In the genomic region with DNA sequence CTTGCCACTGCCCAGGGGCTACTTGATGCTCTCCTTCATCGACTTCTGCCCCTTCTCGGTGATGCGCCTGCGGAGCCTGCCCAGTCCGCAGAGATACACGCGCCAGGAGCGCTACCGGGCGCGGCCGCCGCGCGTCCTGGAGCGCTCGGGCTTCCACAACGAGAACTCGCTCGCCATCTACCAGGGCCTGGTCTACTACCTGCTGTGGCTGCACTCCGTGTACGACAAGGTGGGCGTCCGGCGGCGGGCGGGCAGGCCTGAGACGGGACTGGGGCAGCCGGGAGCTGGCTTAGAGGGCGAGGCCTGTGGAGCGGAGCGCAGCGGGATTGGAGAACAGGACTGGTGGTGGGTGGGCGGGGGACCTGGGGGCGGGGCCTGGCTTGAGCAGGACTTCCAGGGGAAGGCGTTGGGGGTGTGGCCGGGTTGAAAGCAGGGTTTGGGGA, we compare ENCODE assay signal across 2 cellular contexts.
A peak's percentile ranks its signal among the peaks of the same experiment; 100 is the strongest.
TF ChIP-seq lines count a peak whose summit lies in the region.

No MANE protein-coding gene starts in this region.

TF ChIP-seq in HEK293, 187 proteins besides CTCF, POLR2A, EP300 and RAD21 (continues in another document):
- no peak for TF ChIP-seq ZNF146 (tag by site-specific recombination; IDR thresholded peaks at IDR 0.05)
- TF ChIP-seq ZNF214 (tag by site-specific recombination; IDR thresholded peaks at IDR 0.05; ENCODE audit: borderline replicate concordance): no peak
- TF ChIP-seq ZNF549 (tag by site-specific recombination; IDR thresholded peaks at IDR 0.05): no peak
- TF ChIP-seq ZNF830 (tag by site-specific recombination; IDR thresholded peaks at IDR 0.05; ENCODE audit: low read depth): no peak
- TF ChIP-seq ZNF174 (tag by site-specific recombination; IDR thresholded peaks at IDR 0.05): no peak
- TF ChIP-seq SP3 (tag by site-specific recombination; IDR thresholded peaks at IDR 0.05): no peak
- TF ChIP-seq, protein P1, sequence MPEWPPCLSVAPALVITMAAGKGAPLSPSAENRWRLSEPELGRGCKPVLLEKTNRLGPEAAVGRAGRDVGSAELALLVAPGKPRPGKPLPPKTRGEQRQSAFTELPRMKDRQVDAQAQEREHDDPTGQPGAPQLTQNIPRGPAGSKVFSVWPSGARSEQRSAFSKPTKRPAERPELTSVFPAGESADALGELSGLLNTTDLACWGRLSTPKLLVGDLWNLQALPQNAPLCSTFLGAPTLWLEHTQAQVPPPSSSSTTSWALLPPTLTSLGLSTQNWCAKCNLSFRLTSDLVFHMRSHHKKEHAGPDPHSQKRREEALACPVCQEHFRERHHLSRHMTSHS (tag by site-specific recombination; IDR thresholded peaks at IDR 0.05): no peak
- TF ChIP-seq ZNF623 (tag by site-specific recombination; IDR thresholded peaks at IDR 0.05): no peak
- TF ChIP-seq GLI4 (tag by site-specific recombination; IDR thresholded peaks at IDR 0.05): no peak
- no peak for TF ChIP-seq HOXD13 (CRISPR knock-in tag; IDR thresholded peaks at IDR 0.05; ENCODE audit: borderline replicate concordance)
- no peak for TF ChIP-seq ZNF521 (tag by site-specific recombination; IDR thresholded peaks at IDR 0.05)
- TF ChIP-seq, protein P2, sequence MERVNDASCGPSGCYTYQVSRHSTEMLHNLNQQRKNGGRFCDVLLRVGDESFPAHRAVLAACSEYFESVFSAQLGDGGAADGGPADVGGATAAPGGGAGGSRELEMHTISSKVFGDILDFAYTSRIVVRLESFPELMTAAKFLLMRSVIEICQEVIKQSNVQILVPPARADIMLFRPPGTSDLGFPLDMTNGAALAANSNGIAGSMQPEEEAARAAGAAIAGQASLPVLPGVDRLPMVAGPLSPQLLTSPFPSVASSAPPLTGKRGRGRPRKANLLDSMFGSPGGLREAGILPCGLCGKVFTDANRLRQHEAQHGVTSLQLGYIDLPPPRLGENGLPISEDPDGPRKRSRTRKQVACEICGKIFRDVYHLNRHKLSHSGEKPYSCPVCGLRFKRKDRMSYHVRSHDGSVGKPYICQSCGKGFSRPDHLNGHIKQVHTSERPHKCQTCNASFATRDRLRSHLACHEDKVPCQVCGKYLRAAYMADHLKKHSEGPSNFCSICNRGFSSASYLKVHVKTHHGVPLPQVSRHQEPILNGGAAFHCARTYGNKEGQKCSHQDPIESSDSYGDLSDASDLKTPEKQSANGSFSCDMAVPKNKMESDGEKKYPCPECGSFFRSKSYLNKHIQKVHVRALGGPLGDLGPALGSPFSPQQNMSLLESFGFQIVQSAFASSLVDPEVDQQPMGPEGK (tag by site-specific recombination; IDR thresholded peaks at IDR 0.05): no peak
- TF ChIP-seq, protein P3, sequence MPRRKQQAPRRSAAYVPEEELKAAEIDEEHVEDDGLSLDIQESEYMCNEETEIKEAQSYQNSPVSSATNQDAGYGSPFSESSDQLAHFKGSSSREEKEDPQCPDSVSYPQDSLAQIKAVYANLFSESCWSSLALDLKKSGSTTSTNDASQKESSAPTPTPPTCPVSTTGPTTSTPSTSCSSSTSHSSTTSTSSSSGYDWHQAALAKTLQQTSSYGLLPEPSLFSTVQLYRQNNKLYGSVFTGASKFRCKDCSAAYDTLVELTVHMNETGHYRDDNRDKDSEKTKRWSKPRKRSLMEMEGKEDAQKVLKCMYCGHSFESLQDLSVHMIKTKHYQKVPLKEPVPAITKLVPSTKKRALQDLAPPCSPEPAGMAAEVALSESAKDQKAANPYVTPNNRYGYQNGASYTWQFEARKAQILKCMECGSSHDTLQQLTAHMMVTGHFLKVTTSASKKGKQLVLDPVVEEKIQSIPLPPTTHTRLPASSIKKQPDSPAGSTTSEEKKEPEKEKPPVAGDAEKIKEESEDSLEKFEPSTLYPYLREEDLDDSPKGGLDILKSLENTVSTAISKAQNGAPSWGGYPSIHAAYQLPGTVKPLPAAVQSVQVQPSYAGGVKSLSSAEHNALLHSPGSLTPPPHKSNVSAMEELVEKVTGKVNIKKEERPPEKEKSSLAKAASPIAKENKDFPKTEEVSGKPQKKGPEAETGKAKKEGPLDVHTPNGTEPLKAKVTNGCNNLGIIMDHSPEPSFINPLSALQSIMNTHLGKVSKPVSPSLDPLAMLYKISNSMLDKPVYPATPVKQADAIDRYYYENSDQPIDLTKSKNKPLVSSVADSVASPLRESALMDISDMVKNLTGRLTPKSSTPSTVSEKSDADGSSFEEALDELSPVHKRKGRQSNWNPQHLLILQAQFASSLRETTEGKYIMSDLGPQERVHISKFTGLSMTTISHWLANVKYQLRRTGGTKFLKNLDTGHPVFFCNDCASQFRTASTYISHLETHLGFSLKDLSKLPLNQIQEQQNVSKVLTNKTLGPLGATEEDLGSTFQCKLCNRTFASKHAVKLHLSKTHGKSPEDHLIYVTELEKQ (tag by site-specific recombination; IDR thresholded peaks at IDR 0.05; ENCODE audit: borderline replicate concordance): no peak
- TF ChIP-seq, protein P4, sequence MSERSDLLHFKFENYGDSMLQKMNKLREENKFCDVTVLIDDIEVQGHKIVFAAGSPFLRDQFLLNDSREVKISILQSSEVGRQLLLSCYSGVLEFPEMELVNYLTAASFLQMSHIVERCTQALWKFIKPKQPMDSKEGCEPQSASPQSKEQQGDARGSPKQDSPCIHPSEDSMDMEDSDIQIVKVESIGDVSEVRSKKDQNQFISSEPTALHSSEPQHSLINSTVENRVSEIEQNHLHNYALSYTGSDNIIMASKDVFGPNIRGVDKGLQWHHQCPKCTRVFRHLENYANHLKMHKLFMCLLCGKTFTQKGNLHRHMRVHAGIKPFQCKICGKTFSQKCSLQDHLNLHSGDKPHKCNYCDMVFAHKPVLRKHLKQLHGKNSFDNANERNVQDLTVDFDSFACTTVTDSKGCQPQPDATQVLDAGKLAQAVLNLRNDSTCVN (tag by site-specific recombination; optimal IDR thresholded peaks at IDR 0.05): peak; percentile 88
- TF ChIP-seq ZNF600 (tag by site-specific recombination; IDR thresholded peaks at IDR 0.05): peak; percentile 76; the same call in 1 of the 2 replicates
- no peak for TF ChIP-seq ZNF571 (tag by site-specific recombination; IDR thresholded peaks at IDR 0.05)
- TF ChIP-seq ZNF514 (tag by site-specific recombination; IDR thresholded peaks at IDR 0.05): no peak

TF ChIP-seq in HepG2, 621 proteins besides CTCF, POLR2A, EP300 and RAD21:
- TF ChIP-seq, protein P5, sequence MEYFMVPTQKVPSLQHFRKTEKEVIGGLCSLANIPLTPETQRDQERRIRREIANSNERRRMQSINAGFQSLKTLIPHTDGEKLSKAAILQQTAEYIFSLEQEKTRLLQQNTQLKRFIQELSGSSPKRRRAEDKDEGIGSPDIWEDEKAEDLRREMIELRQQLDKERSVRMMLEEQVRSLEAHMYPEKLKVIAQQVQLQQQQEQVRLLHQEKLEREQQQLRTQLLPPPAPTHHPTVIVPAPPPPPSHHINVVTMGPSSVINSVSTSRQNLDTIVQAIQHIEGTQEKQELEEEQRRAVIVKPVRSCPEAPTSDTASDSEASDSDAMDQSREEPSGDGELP (IDR thresholded peaks at IDR 0.05; ENCODE audit: borderline replicate concordance, low read depth): no peak
- TF ChIP-seq THYN1 (CRISPR knock-in tag; IDR thresholded peaks at IDR 0.05; ENCODE audit: borderline replicate concordance, low read depth) (no peak), RELA (CRISPR knock-in tag; IDR thresholded peaks at IDR 0.05) (no peak), HNRNPLL (IDR thresholded peaks at IDR 0.05; ENCODE audit: low read depth, low read length, poor library complexity, severe bottlenecking) (peak; percentile 79), ZNF124 (CRISPR knock-in tag; IDR thresholded peaks at IDR 0.05) (no peak), ZNF205 (CRISPR knock-in tag; IDR thresholded peaks at IDR 0.05) (0 out of 2 replicates have a peak, but pooled peaks have one; percentile 43), HES4 (CRISPR knock-in tag; IDR thresholded peaks at IDR 0.05; ENCODE audit: borderline replicate concordance) (no peak), CBX5 (CRISPR knock-in tag; IDR thresholded peaks at IDR 0.05; ENCODE audit: borderline replicate concordance) (0 out of 2 replicates have a peak, but pooled peaks have one; percentile 3)
- TF ChIP-seq, protein P6, sequence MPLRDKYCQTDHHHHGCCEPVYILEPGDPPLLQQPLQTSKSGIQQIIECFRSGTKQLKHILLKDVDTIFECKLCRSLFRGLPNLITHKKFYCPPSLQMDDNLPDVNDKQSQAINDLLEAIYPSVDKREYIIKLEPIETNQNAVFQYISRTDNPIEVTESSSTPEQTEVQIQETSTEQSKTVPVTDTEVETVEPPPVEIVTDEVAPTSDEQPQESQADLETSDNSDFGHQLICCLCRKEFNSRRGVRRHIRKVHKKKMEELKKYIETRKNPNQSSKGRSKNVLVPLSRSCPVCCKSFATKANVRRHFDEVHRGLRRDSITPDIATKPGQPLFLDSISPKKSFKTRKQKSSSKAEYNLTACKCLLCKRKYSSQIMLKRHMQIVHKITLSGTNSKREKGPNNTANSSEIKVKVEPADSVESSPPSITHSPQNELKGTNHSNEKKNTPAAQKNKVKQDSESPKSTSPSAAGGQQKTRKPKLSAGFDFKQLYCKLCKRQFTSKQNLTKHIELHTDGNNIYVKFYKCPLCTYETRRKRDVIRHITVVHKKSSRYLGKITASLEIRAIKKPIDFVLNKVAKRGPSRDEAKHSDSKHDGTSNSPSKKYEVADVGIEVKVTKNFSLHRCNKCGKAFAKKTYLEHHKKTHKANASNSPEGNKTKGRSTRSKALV (CRISPR knock-in tag; IDR thresholded peaks at IDR 0.05): peak; percentile 87
- TF ChIP-seq, protein P7, sequence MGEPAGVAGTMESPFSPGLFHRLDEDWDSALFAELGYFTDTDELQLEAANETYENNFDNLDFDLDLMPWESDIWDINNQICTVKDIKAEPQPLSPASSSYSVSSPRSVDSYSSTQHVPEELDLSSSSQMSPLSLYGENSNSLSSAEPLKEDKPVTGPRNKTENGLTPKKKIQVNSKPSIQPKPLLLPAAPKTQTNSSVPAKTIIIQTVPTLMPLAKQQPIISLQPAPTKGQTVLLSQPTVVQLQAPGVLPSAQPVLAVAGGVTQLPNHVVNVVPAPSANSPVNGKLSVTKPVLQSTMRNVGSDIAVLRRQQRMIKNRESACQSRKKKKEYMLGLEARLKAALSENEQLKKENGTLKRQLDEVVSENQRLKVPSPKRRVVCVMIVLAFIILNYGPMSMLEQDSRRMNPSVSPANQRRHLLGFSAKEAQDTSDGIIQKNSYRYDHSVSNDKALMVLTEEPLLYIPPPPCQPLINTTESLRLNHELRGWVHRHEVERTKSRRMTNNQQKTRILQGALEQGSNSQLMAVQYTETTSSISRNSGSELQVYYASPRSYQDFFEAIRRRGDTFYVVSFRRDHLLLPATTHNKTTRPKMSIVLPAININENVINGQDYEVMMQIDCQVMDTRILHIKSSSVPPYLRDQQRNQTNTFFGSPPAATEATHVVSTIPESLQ (CRISPR knock-in tag; conservative IDR thresholded peaks at IDR 0.05): no peak
